ENCODE assay signal across 1 cellular context in the genomic region with DNA sequence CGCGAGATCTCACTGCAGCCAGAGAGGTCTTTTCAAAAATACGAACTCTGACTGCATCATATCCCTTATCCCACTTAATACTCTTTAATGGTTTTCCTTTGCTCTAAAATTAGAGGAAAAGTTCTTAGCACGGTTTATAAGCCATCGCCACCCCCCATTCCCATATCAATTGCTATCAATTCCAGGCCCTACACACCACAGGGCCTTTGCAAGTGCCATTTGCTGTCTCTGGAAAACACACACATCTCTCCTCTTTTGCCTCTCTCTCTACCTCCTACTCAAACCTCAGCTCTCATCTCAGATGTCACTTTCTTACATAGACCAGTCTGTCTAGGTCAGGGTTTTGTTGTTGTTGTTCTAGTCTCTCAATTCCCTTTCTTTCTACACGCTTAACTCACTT.
TF ChIP-seq lines count a peak whose summit lies in the region.

No MANE protein-coding gene starts in this region.

TF ChIP-seq in WTC11, 78 proteins besides CTCF, POLR2A, EP300 and RAD21 (continued from another document):
- TF ChIP-seq STAT6 (CRISPR knock-in tag; conservative IDR thresholded peaks at IDR 0.05; ENCODE audit: low read depth) (no peak), SOX15 (CRISPR knock-in tag; IDR thresholded peaks at IDR 0.05) (no peak), CREM (CRISPR knock-in tag; IDR thresholded peaks at IDR 0.05) (no peak), ZNF219 (CRISPR knock-in tag; IDR thresholded peaks at IDR 0.05; ENCODE audit: borderline replicate concordance) (no peak), SMAD3 (CRISPR knock-in tag; IDR thresholded peaks at IDR 0.05; ENCODE audit: borderline replicate concordance) (no peak), ZNF232 (CRISPR knock-in tag; IDR thresholded peaks at IDR 0.05) (no peak), EMX1 (CRISPR knock-in tag; IDR thresholded peaks at IDR 0.05) (no peak), ZNF121 (CRISPR knock-in tag; IDR thresholded peaks at IDR 0.05) (no peak)
- TF ChIP-seq, protein P1, sequence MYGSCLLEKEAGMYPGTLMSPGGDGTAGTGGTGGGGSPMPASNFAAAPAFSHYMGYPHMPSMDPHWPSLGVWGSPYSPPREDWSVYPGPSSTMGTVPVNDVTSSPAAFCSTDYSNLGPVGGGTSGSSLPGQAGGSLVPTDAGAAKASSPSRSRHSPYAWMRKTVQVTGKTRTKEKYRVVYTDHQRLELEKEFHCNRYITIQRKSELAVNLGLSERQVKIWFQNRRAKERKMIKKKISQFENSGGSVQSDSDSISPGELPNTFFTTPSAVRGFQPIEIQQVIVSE (CRISPR knock-in tag; IDR thresholded peaks at IDR 0.05; ENCODE audit: borderline replicate concordance) = no peak
